ENCODE assay signal across 10 cellular contexts in genomic region chr5:168174376-168174775, GRCh38.
DNase-seq lines count a peak whose midpoint lies in the region; ATAC-seq and TF ChIP-seq lines count a peak whose summit lies in the region.
"Had no signal": no experiment of that assay in that cellular context is flagged by ENCODE, and none has a peak within 500 bp of the region (broad histone marks: within the 10 kb centered on the region; RNA-seq: fewer than 3 reads in every experiment).

No MANE protein-coding gene starts in this region.

- ATAC-seq in GM19351 (IDR thresholded peaks at IDR 0.05; ENCODE audit: unreplicated experiment) (peak; percentile 91), HG03039 (IDR thresholded peaks at IDR 0.05; ENCODE audit: unreplicated experiment) (peak; percentile 78)
- ATAC-seq: naive thymus-derived CD8-positive, alpha-beta T cell had no signal

- DNase-seq in DMS 273 treated with DMSO at 0.1 percent for 48 hours (lab: John Stamatoyannopoulos, UW): peak; percentile 78
- peak; percentile 95 to 99 for DNase-seq in NCI-H524 (lab: John Stamatoyannopoulos, UW)
- no peak for DNase-seq in activated CD8-positive, alpha-beta memory T cell treated with anti-CD3 and anti-CD28 coated beads, Interleukin-2, amount 50 U/mL, for 48 hours
- DNase-seq in glutamatergic neuron: no peak
- no peak for DNase-seq in activated CD4-positive, alpha-beta T cell treated with anti-CD3 and anti-CD28 coated beads for 1 hour
- no peak for DNase-seq in stimulated activated CD4-positive, alpha-beta T cell treated with anti-CD3 and anti-CD28 coated beads, Interleukin-4, amount 100 ng/mL, for 4 hours
- DNase-seq: naive thymus-derived CD8-positive, alpha-beta T cell had no signal

- H3K4me3 Mint-ChIP-seq in glutamatergic neuron (ENCODE audit: unreplicated experiment): no peak overlapping the region
- H3K4me3 Mint-ChIP-seq: naive thymus-derived CD8-positive, alpha-beta T cell; stimulated activated naive CD8-positive, alpha-beta T cell treated with anti-CD3 and anti-CD28 coated beads, Interleukin-15, Interleukin-2, amounts not matched to agents 100 ng/mL and 50 ng/mL, for 24 hours had no signal

- no peak for TF ChIP-seq CTCF in glutamatergic neuron (IDR thresholded peaks at IDR 0.05; ENCODE audit: partially characterized antibody, unreplicated experiment)

- H3K4me1 Mint-ChIP-seq in glutamatergic neuron (ENCODE audit: low read depth, unreplicated experiment): peaks cover 24% of the 10 kb centered on the region
- H3K4me1 Mint-ChIP-seq: naive thymus-derived CD8-positive, alpha-beta T cell had no signal

- H3K9me3 Mint-ChIP-seq in glutamatergic neuron (ENCODE audit: unreplicated experiment): peaks cover 4% of the 10 kb centered on the region
- H3K9me3 Mint-ChIP-seq: naive thymus-derived CD8-positive, alpha-beta T cell; stimulated activated naive CD8-positive, alpha-beta T cell treated with anti-CD3 and anti-CD28 coated beads, Interleukin-15, Interleukin-2, amounts not matched to agents 100 ng/mL and 50 ng/mL, for 24 hours had no signal

- H3K27me3 Mint-ChIP-seq in glutamatergic neuron (ENCODE audit: unreplicated experiment): peaks cover 4% of the 10 kb centered on the region
- H3K27me3 Mint-ChIP-seq: stimulated activated naive CD8-positive, alpha-beta T cell treated with anti-CD3 and anti-CD28 coated beads, Interleukin-15, Interleukin-2, amounts not matched to agents 100 ng/mL and 50 ng/mL, for 24 hours had no signal

- no peak overlapping the region for H3K27ac Mint-ChIP-seq in glutamatergic neuron (ENCODE audit: unreplicated experiment)
- H3K27ac Mint-ChIP-seq: naive thymus-derived CD8-positive, alpha-beta T cell; stimulated activated naive CD8-positive, alpha-beta T cell treated with anti-CD3 and anti-CD28 coated beads, Interleukin-15, Interleukin-2, amounts not matched to agents 100 ng/mL and 50 ng/mL, for 24 hours had no signal

- peaks cover 3% of the 10 kb centered on the region for H3K36me3 Mint-ChIP-seq in glutamatergic neuron (ENCODE audit: unreplicated experiment)
- H3K36me3 Mint-ChIP-seq: naive thymus-derived CD8-positive, alpha-beta T cell had no signal

Comparison
In these comparisons a context has a peak if more than half of its experiments do, and no peak if none do; other contexts are left out.
1. DNase-seq: peak in DMS 273 treated with DMSO at 0.1 percent for 48 hours (single experiment) and NCI-H524 (2 of 2); none in activated CD8-positive, alpha-beta memory T cell treated with anti-CD3 and anti-CD28 coated beads, Interleukin-2, amount 50 U/mL, for 48 hours (single experiment), glutamatergic neuron (single experiment), activated CD4-positive, alpha-beta T cell treated with anti-CD3 and anti-CD28 coated beads for 1 hour (single experiment) and stimulated activated CD4-positive, alpha-beta T cell treated with anti-CD3 and anti-CD28 coated beads, Interleukin-4, amount 100 ng/mL, for 4 hours (0 of 2).